1 cellular context compared by ENCODE assay signal in the genomic region with DNA sequence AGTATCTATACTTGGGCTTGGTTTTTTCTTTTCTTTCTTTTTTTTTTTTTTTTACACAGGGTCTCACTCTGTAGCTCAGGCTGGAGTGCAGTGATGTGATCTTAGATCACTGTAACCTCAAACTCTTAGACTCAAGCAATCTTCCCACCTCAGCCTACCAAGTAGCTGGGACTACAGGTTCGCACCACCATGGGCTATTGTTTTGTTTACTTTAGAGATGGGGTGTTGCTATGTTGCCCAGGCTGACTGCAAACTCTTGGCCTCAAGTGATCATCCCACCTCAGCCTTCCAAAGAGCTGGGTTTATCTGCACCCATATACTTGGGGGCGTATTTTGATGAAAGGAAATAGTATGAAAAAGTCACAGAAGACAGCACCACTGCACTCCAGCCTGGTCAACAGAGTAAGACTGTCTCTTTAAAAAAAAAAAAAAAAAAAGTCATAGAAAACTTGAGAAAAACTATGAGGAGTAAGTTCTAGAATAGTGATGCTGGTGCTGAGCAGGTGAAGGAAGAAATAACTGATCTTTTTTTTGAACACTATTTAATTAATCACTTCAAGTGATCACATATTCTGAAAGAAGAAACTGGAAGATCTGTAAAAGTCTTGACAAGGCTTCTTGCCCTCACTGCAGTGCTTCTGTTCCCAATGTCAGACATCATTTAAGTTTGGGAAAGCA.
TF ChIP-seq lines count a peak whose summit lies in the region.

No MANE protein-coding gene starts in this region.

TF ChIP-seq in HEK293, 187 proteins besides CTCF, POLR2A, EP300 and RAD21:
- TF ChIP-seq, protein P1, sequence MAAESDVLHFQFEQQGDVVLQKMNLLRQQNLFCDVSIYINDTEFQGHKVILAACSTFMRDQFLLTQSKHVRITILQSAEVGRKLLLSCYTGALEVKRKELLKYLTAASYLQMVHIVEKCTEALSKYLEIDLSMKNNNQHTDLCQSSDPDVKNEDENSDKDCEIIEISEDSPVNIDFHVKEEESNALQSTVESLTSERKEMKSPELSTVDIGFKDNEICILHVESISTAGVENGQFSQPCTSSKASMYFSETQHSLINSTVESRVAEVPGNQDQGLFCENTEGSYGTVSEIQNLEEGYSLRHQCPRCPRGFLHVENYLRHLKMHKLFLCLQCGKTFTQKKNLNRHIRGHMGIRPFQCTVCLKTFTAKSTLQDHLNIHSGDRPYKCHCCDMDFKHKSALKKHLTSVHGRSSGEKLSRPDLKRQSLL (tag by site-specific recombination; IDR thresholded peaks at IDR 0.05) = no peak
- 0 out of 2 replicates have a peak, but pooled peaks have one; percentile 17 for TF ChIP-seq ZNF10 (tag by site-specific recombination; IDR thresholded peaks at IDR 0.05)
- TF ChIP-seq ZNF248 (tag by site-specific recombination; IDR thresholded peaks at IDR 0.05) = no peak
- no peak for TF ChIP-seq ZNF274 (IDR thresholded peaks at IDR 0.05; ENCODE audit: low read length)
- TF ChIP-seq ZNF274 (tag by site-specific recombination; IDR thresholded peaks at IDR 0.05; ENCODE audit: borderline replicate concordance) = no peak
- no peak for TF ChIP-seq ZNF654 (tag by site-specific recombination; IDR thresholded peaks at IDR 0.05; ENCODE audit: low read depth)
- no peak for TF ChIP-seq ZBTB17 (tag by site-specific recombination; IDR thresholded peaks at IDR 0.05)
- no peak for TF ChIP-seq ZNF776 (tag by site-specific recombination; IDR thresholded peaks at IDR 0.05; ENCODE audit: borderline replicate concordance)
- TF ChIP-seq KLF7 (tag by site-specific recombination; IDR thresholded peaks at IDR 0.05; ENCODE audit: borderline replicate concordance) = no peak
TF ChIP-seq in HEK293: peak in this region for 1.
